7 cellular contexts compared by ENCODE assay signal in genomic region chr4:125428832-125429231, GRCh38.
"Had no signal": no experiment of that assay in that cellular context is flagged by ENCODE, and none has a peak within 500 bp of the region (broad histone marks: within the 10 kb centered on the region; RNA-seq: fewer than 3 reads in every experiment).

No MANE protein-coding gene starts in this region.

- H3K4me3 ChIP-seq: GM23338, HAP-1, K562 had no signal

- DNase-seq: H7, HFFc6, KG1 had no signal

- H2AFZ ChIP-seq: GM23338 had no signal

- H3K4me1 ChIP-seq: HAP-1 had no signal

- H3K36me3 ChIP-seq: HAP-1 had no signal

- H3K4me2 ChIP-seq: GM23338 had no signal

- H3K9me3 ChIP-seq: HAP-1 had no signal

- ATAC-seq: GM23338, HCT116, K562 had no signal
